Comparison of ENCODE assay signal across 1 cellular context in the genomic region with DNA sequence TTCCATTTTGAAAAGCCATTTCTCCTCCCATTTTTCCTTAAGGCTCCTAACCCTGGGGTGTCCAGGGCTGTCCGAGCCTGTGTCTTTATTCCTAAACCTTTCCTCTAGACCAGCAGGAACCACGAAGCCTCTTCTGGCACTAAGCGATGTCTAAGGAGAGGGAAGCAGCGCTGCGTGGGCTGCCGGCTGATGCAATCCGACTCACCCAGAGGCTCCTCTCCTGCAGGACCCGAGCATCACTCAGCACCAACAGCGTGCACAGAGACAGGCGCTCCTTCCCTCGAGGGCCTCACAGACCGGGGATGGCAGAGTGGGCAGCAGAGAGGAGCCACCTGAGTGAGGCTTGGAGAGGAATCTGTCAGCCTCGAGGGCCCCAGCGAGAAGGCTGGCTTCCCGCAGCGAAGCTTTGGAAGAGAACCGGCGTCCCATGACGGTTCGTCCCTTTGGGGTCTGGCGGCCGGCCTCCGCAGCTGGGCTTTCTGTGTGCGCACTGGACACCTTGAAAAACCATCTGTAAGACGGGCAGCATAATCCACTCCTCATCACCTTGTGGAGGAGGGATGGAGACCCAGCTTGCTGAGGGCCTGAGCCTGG.
TF ChIP-seq lines count a peak whose summit lies in the region.

No MANE protein-coding gene starts in this region.

TF ChIP-seq in K562, 482 proteins besides CTCF, POLR2A, EP300 and RAD21 (continued from another document):
- TF ChIP-seq NFYB (IDR thresholded peaks at IDR 0.05; ENCODE audit: extremely low read depth, insufficient read length) (no peak), ZNF212 (CRISPR knock-in tag; IDR thresholded peaks at IDR 0.05) (no peak), HDAC2 (IDR thresholded peaks at IDR 0.05) (no peak), CEBPG (CRISPR knock-in tag; IDR thresholded peaks at IDR 0.05) (peak; percentile 82), CEBPG (tag; conservative IDR thresholded peaks at IDR 0.05 in 1 of 2, IDR thresholded peaks at IDR 0.05 in 1 of 2) (peak in 1 of 2 experiments; percentile 86; a peak in 2 of 4 replicates), THRAP3 (IDR thresholded peaks at IDR 0.05; ENCODE audit: borderline replicate concordance) (no peak), ARID3A (IDR thresholded peaks at IDR 0.05; ENCODE audit: borderline replicate concordance, low read depth, low read length) (no peak), ZBTB9 (CRISPR knock-in tag; IDR thresholded peaks at IDR 0.05) (no peak), ZNF512 (tag; IDR thresholded peaks at IDR 0.05) (no peak), NELFE (IDR thresholded peaks at IDR 0.05; ENCODE audit: insufficient read depth, insufficient read length) (no peak), HMG20B (CRISPR knock-in tag; IDR thresholded peaks at IDR 0.05) (no peak), ZNF175 (CRISPR knock-in tag; IDR thresholded peaks at IDR 0.05; ENCODE audit: low read depth) (0 out of 2 replicates have a peak, but pooled peaks have one; percentile 26), PTRF (tag; IDR thresholded peaks at IDR 0.05) (no peak), ZNF232 (CRISPR knock-in tag; IDR thresholded peaks at IDR 0.05) (no peak), ZNF77 (CRISPR knock-in tag; IDR thresholded peaks at IDR 0.05) (no peak), ESRRB (CRISPR knock-in tag; IDR thresholded peaks at IDR 0.05; ENCODE audit: borderline replicate concordance) (no peak), MEIS2 (IDR thresholded peaks at IDR 0.05; ENCODE audit: partially characterized antibody) (peak; percentile 49), RBM15 (IDR thresholded peaks at IDR 0.05; ENCODE audit: insufficient read depth, low read length) (no peak), ZKSCAN1 (IDR thresholded peaks at IDR 0.05; ENCODE audit: low read depth, low read length) (no peak), ZNF318 (IDR thresholded peaks at IDR 0.05; ENCODE audit: borderline replicate concordance in 1 of 2, low read depth in 1 of 2) (no peak), KDM1A (IDR thresholded peaks at IDR 0.05) (no peak), RFX1 (IDR thresholded peaks at IDR 0.05) (no peak), ZBTB5 (IDR thresholded peaks at IDR 0.05) (no peak), ZNF707 (CRISPR knock-in tag; conservative IDR thresholded peaks at IDR 0.05) (no peak), PRMT5 (CRISPR knock-in tag; IDR thresholded peaks at IDR 0.05) (no peak)
TF ChIP-seq in K562: peak in this region for 13.
